12 cellular contexts compared by ENCODE assay signal in genomic region chrX:72776653-72777466, GRCh38. TPM values are rescaled to one million over a fixed set of nuclear protein-coding genes. Genes with fewer than 3 reads are reported as not detected.
DNase-seq lines count a peak whose midpoint lies in the region; ATAC-seq and TF ChIP-seq lines count a peak whose summit lies in the region.
"Not testable (repeated sequence)": the region's sequence is repeated elsewhere in the genome, so short reads cannot be mapped to it uniquely, and the experiment has no call there.
"Had no signal": no experiment of that assay in that cellular context is flagged by ENCODE, and none has a peak within 500 bp of the region (broad histone marks: within the 10 kb centered on the region; RNA-seq: fewer than 3 reads in every experiment).

Gene DMRTC1B (plus strand): TSS chrX:72776890. CDS start chrX:72845136, 68,246 bp downstream.

- intact Hi-C loops in dorsolateral prefrontal cortex (cut with DNase I) = not testable (repeated sequence)

- not testable (repeated sequence) for H3K4me1 Mint-ChIP-seq in CD4-positive, CD25-positive, alpha-beta regulatory T cell; T-cell; naive thymus-derived CD8-positive, alpha-beta T cell

- H3K27ac ChIP-seq in CD4-positive, CD25-positive, alpha-beta regulatory T cell (ENCODE audit: insufficient read depth, low read length, poor library complexity, severe bottlenecking); dorsolateral prefrontal cortex: not testable (repeated sequence)

- ATAC-seq in CD4-positive, CD25-positive, alpha-beta regulatory T cell (ENCODE audit: low read depth in 2 of 2) = peak; percentile 73 to 75
- peak; percentile 74 for ATAC-seq in GM18909 (IDR thresholded peaks at IDR 0.05; ENCODE audit: poor library complexity, unreplicated experiment)
- peak; percentile 68 for ATAC-seq in GM21447 (IDR thresholded peaks at IDR 0.05; ENCODE audit: unreplicated experiment)
- peak; percentile 80 for ATAC-seq in HG02852 (IDR thresholded peaks at IDR 0.05; ENCODE audit: unreplicated experiment)
- peak; percentile 76 for ATAC-seq in HG03196 (IDR thresholded peaks at IDR 0.05; ENCODE audit: unreplicated experiment)
- ATAC-seq in T-cell (replicated peaks in 1 of 4) = peak; percentile 75 to 79 (median 76)
- ATAC-seq in naive thymus-derived CD8-positive, alpha-beta T cell = peak; percentile 77 to 79

- H3K27me3 Mint-ChIP-seq in CD4-positive, CD25-positive, alpha-beta regulatory T cell; T-cell; naive thymus-derived CD8-positive, alpha-beta T cell: not testable (repeated sequence)

- H3K27ac Mint-ChIP-seq in CD4-positive, CD25-positive, alpha-beta regulatory T cell; T-cell; naive thymus-derived CD8-positive, alpha-beta T cell: not testable (repeated sequence)

- not testable (repeated sequence) for H3K36me3 ChIP-seq in CD4-positive, CD25-positive, alpha-beta regulatory T cell (ENCODE audit: control insufficient read depth, insufficient read depth, low read length)

- not testable (repeated sequence) for H3K4me1 ChIP-seq in CD4-positive, CD25-positive, alpha-beta regulatory T cell (ENCODE audit: control insufficient read depth, insufficient read depth, low read length, poor library complexity, severe bottlenecking)

- not testable (repeated sequence) for H3K27me3 ChIP-seq in CD4-positive, CD25-positive, alpha-beta regulatory T cell (ENCODE audit: control insufficient read depth, insufficient read depth, low read length); dorsolateral prefrontal cortex

- CTCF ChIA-PET in T-cell (lab: Charles Lee) = not testable (repeated sequence)

- not testable (repeated sequence) for TF ChIP-seq CTCF in dorsolateral prefrontal cortex (IDR thresholded peaks at IDR 0.05 in 54 of 56, conservative IDR thresholded peaks at IDR 0.05 in 2 of 56; ENCODE audit: low read depth in 1 of 56, partially characterized antibody in 56 of 56)

- DNase-seq in CD4-positive, CD25-positive, alpha-beta regulatory T cell; T-cell; dorsolateral prefrontal cortex; naive thymus-derived CD8-positive, alpha-beta T cell: not testable (repeated sequence)

- not testable (repeated sequence) for H3K4me3 ChIP-seq in CD4-positive, CD25-positive, alpha-beta regulatory T cell (ENCODE audit: low read depth, low read length); dorsolateral prefrontal cortex

- H3K36me3 Mint-ChIP-seq in CD4-positive, CD25-positive, alpha-beta regulatory T cell; T-cell; naive thymus-derived CD8-positive, alpha-beta T cell: not testable (repeated sequence)

- POLR2A ChIA-PET in T-cell (lab: Charles Lee); naive thymus-derived CD8-positive, alpha-beta T cell (lab: Charles Lee): not testable (repeated sequence)

- not testable (repeated sequence) for H3K4me3 Mint-ChIP-seq in CD4-positive, CD25-positive, alpha-beta regulatory T cell; T-cell; naive thymus-derived CD8-positive, alpha-beta T cell

- H3K9me3 Mint-ChIP-seq in CD4-positive, CD25-positive, alpha-beta regulatory T cell; T-cell; naive thymus-derived CD8-positive, alpha-beta T cell: not testable (repeated sequence)

- not testable (repeated sequence) for H3K9me3 ChIP-seq in CD4-positive, CD25-positive, alpha-beta regulatory T cell (ENCODE audit: control insufficient read depth in 2 of 2, low read length in 2 of 2)

RNA-seq across cellular contexts. Expression of gene DMRTC1B, which starts in this region (rescaled TPM):
- total RNA-seq in CD4-positive, CD25-positive, alpha-beta regulatory T cell = 1.3 TPM
- 1 to 10 TPM in 1 of 4 donors, under 1 TPM in 3; 0.31 to 1.7 (median 0.47) TPM for polyA plus RNA-seq in CD4-positive, CD25-positive, alpha-beta regulatory T cell
- total RNA-seq in T-cell = 1 to 10 TPM in 2 of 5 donors, under 1 TPM in 3; 0.56 to 2.6 (median 0.98) TPM
- total RNA-seq in dorsolateral prefrontal cortex = 10 to 100 TPM in 113 of 120 experiments, 1 to 10 TPM in 7; 6.3 to 37.6 (median 19.5) TPM
- total RNA-seq in naive thymus-derived CD8-positive, alpha-beta T cell = 1 to 10 TPM; 1.9 TPM
- polyA plus RNA-seq in naive thymus-derived CD8-positive, alpha-beta T cell = 1 to 10 TPM in 2 of 3 donors, under 1 TPM in 1; 0.59 to 2.7 (median 1.2) TPM
- total RNA-seq: A172; activated T-helper 1 cell treated with anti-CD3 and anti-CD28 coated beads, Interleukin-12 subunit alpha, Interleukin-12 subunit beta, Interleukin-2, Interleukin-4 antibody, amounts not matched to agents 30 ng/mL and 10 ng/mL and 1 ng/mL, durations not matched to agents 14 hours and 24 hours and 36 hours; chondrocyte had no signal
- polyA plus RNA-seq: CD14-positive monocyte had no signal
